1 cellular context compared by ENCODE assay signal in the genomic region with DNA sequence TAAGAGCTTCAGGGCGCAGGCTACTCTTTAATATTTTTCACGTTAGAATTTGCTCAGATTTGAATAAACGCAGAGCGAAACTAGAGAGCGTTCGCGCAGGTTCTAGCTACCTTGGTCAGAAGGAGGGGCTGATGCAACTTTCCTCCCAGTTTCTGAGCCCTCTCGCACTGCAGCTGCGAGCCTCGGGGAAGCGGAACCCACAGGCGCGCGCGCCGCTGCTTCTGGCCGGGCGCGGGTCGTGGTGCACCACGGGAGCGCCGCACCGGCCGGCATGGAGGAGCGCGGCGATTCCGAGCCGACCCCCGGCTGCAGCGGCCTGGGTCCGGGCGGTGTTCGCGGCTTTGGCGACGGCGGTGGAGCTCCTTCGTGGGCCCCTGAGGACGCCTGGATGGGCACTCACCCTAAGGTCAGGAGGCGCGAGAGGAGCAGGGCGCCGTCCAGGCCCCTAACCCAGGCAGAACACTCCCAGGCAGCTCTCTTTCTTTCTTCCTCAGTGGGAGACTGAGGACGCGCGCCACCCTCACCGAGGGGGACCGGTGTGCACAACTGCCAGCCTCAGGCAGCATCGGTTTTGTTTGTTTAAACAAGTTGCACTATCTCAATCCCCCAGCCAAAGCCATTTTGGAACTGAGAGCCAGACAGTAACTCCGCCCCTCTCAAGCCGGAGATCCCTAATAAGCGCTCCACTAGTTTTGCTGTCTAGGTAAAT.
TF ChIP-seq lines count a peak whose summit lies in the region.

Gene TSEN15, plus strand, starts transcription at position 246 of the 709 bp plus-strand sequence. Its CDS starts 26 bp downstream, at position 272.

TF ChIP-seq in HEK293, 187 proteins besides CTCF, POLR2A, EP300 and RAD21 (continued from another document and continues in another):
- peak; percentile 45; the same call in 1 of the 2 replicates for TF ChIP-seq REST (tag by site-specific recombination; IDR thresholded peaks at IDR 0.05)
- TF ChIP-seq ZNF561 (tag by site-specific recombination; IDR thresholded peaks at IDR 0.05; ENCODE audit: borderline replicate concordance) = peak; percentile 97
- TF ChIP-seq ZNF140 (tag by site-specific recombination; IDR thresholded peaks at IDR 0.05) = no peak
- peak; percentile 48; the same call in 1 of the 2 replicates for TF ChIP-seq ZNF449 (tag by site-specific recombination; IDR thresholded peaks at IDR 0.05)
- TF ChIP-seq, protein P1, sequence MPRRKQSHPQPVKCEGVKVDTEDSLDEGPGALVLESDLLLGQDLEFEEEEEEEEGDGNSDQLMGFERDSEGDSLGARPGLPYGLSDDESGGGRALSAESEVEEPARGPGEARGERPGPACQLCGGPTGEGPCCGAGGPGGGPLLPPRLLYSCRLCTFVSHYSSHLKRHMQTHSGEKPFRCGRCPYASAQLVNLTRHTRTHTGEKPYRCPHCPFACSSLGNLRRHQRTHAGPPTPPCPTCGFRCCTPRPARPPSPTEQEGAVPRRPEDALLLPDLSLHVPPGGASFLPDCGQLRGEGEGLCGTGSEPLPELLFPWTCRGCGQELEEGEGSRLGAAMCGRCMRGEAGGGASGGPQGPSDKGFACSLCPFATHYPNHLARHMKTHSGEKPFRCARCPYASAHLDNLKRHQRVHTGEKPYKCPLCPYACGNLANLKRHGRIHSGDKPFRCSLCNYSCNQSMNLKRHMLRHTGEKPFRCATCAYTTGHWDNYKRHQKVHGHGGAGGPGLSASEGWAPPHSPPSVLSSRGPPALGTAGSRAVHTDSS (tag by site-specific recombination; IDR thresholded peaks at IDR 0.05) = peak; percentile 30; the same call in 1 of the 2 replicates
- peak; percentile 100 for TF ChIP-seq MZF1 (tag by site-specific recombination; IDR thresholded peaks at IDR 0.05; ENCODE audit: borderline replicate concordance)
- peak; percentile 96 for TF ChIP-seq ZSCAN30 (tag by site-specific recombination; IDR thresholded peaks at IDR 0.05)
- no peak for TF ChIP-seq ZNF155 (tag by site-specific recombination; IDR thresholded peaks at IDR 0.05)
- TF ChIP-seq ZNF521 (tag by site-specific recombination; IDR thresholded peaks at IDR 0.05) = no peak
- no peak for TF ChIP-seq ZNF510 (tag by site-specific recombination; IDR thresholded peaks at IDR 0.05; ENCODE audit: insufficient replicate concordance)
- TF ChIP-seq ZNF433 (tag by site-specific recombination; IDR thresholded peaks at IDR 0.05; ENCODE audit: low read depth) = no peak
- no peak; the same call in 1 of the 2 replicates for TF ChIP-seq WT1 (tag by site-specific recombination; IDR thresholded peaks at IDR 0.05)
- TF ChIP-seq, protein P2, sequence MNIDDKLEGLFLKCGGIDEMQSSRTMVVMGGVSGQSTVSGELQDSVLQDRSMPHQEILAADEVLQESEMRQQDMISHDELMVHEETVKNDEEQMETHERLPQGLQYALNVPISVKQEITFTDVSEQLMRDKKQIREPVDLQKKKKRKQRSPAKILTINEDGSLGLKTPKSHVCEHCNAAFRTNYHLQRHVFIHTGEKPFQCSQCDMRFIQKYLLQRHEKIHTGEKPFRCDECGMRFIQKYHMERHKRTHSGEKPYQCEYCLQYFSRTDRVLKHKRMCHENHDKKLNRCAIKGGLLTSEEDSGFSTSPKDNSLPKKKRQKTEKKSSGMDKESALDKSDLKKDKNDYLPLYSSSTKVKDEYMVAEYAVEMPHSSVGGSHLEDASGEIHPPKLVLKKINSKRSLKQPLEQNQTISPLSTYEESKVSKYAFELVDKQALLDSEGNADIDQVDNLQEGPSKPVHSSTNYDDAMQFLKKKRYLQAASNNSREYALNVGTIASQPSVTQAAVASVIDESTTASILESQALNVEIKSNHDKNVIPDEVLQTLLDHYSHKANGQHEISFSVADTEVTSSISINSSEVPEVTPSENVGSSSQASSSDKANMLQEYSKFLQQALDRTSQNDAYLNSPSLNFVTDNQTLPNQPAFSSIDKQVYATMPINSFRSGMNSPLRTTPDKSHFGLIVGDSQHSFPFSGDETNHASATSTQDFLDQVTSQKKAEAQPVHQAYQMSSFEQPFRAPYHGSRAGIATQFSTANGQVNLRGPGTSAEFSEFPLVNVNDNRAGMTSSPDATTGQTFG (tag by site-specific recombination; IDR thresholded peaks at IDR 0.05; ENCODE audit: borderline replicate concordance) = no peak; the same call in 1 of the 2 replicates
- TF ChIP-seq YY2 (tag by site-specific recombination; IDR thresholded peaks at IDR 0.05) = peak; percentile 88
- TF ChIP-seq SP3 (tag by site-specific recombination; IDR thresholded peaks at IDR 0.05) = peak; percentile 35; the same call in 1 of the 2 replicates
- TF ChIP-seq ZNF560 (tag by site-specific recombination; IDR thresholded peaks at IDR 0.05; ENCODE audit: borderline replicate concordance) = no peak
- peak; percentile 96; the same call in 1 of the 2 replicates for TF ChIP-seq HOXD13 (CRISPR knock-in tag; IDR thresholded peaks at IDR 0.05; ENCODE audit: borderline replicate concordance)
- no peak for TF ChIP-seq ZBTB7A (tag by site-specific recombination; IDR thresholded peaks at IDR 0.05; ENCODE audit: low read depth)
- TF ChIP-seq, protein P3, sequence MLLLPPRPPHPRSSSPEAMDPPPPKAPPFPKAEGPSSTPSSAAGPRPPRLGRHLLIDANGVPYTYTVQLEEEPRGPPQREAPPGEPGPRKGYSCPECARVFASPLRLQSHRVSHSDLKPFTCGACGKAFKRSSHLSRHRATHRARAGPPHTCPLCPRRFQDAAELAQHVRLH (tag by site-specific recombination; IDR thresholded peaks at IDR 0.05) = 0 out of 2 replicates have a peak, but pooled peaks have one; percentile 50
- TF ChIP-seq ZNF26 (tag by site-specific recombination; IDR thresholded peaks at IDR 0.05) = no peak
- TF ChIP-seq, protein P4, sequence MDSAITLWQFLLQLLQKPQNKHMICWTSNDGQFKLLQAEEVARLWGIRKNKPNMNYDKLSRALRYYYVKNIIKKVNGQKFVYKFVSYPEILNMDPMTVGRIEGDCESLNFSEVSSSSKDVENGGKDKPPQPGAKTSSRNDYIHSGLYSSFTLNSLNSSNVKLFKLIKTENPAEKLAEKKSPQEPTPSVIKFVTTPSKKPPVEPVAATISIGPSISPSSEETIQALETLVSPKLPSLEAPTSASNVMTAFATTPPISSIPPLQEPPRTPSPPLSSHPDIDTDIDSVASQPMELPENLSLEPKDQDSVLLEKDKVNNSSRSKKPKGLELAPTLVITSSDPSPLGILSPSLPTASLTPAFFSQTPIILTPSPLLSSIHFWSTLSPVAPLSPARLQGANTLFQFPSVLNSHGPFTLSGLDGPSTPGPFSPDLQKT (IDR thresholded peaks at IDR 0.05; ENCODE audit: borderline replicate concordance, low read depth, low read length) = no peak
- no peak for TF ChIP-seq ZBTB1 (tag by site-specific recombination; IDR thresholded peaks at IDR 0.05)
- TF ChIP-seq ZNF362 (tag by site-specific recombination; IDR thresholded peaks at IDR 0.05) = no peak
- TF ChIP-seq, protein P5, sequence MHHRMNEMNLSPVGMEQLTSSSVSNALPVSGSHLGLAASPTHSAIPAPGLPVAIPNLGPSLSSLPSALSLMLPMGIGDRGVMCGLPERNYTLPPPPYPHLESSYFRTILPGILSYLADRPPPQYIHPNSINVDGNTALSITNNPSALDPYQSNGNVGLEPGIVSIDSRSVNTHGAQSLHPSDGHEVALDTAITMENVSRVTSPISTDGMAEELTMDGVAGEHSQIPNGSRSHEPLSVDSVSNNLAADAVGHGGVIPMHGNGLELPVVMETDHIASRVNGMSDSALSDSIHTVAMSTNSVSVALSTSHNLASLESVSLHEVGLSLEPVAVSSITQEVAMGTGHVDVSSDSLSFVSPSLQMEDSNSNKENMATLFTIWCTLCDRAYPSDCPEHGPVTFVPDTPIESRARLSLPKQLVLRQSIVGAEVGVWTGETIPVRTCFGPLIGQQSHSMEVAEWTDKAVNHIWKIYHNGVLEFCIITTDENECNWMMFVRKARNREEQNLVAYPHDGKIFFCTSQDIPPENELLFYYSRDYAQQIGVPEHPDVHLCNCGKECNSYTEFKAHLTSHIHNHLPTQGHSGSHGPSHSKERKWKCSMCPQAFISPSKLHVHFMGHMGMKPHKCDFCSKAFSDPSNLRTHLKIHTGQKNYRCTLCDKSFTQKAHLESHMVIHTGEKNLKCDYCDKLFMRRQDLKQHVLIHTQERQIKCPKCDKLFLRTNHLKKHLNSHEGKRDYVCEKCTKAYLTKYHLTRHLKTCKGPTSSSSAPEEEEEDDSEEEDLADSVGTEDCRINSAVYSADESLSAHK (tag by site-specific recombination; IDR thresholded peaks at IDR 0.05) = no peak
- TF ChIP-seq ZNF37A (tag by site-specific recombination; IDR thresholded peaks at IDR 0.05) = 0 out of 2 replicates have a peak, but pooled peaks have one; percentile 31
- no peak for TF ChIP-seq ZNF670 (tag by site-specific recombination; IDR thresholded peaks at IDR 0.05; ENCODE audit: low read depth)
- TF ChIP-seq SCRT2 (tag by site-specific recombination; IDR thresholded peaks at IDR 0.05) = no peak
- peak; percentile 97 for TF ChIP-seq ZNF660 (tag by site-specific recombination; IDR thresholded peaks at IDR 0.05)
- no peak for TF ChIP-seq ZNF184 (tag by site-specific recombination; IDR thresholded peaks at IDR 0.05)
- TF ChIP-seq ZNF23 (tag by site-specific recombination; IDR thresholded peaks at IDR 0.05; ENCODE audit: borderline replicate concordance) = no peak
- TF ChIP-seq PRDM10 (tag by site-specific recombination; IDR thresholded peaks at IDR 0.05) = 0 out of 2 replicates have a peak, but pooled peaks have one; percentile 36
